ENCODE assay signal across 29 cellular contexts in the genomic region with DNA sequence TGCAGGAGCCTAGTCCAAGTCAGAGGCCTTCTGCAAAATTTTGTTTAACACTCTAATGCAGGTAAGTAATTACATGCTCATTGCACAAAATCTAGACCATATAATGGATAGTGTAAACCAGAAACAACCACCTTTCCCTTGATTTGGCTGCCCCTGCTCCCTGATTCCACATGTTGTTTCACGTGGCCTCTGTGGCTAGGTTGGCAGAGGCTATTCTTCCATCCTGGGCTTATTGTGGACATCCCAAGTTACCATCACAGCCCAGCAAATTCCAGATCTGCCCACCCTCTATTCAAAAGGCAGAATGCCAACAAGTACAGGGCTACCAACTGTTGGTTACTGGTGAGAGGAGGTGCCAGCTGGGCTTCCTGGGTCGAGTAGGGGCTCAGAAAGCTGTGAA.
"Had no signal": no experiment of that assay in that cellular context is flagged by ENCODE, and none has a peak within 500 bp of the region (broad histone marks: within the 10 kb centered on the region; RNA-seq: fewer than 3 reads in every experiment).

No MANE protein-coding gene starts in this region.

- H3K27ac Mint-ChIP-seq: activated CD4-positive, alpha-beta memory T cell treated with anti-CD3 and anti-CD28 coated beads for 36 hours; activated CD4-positive, alpha-beta T cell treated with anti-CD3 and anti-CD28 coated beads, Interleukin-2, amount 10 ng/mL, durations not matched to agents 24 days and 14 days; effector memory CD8-positive, alpha-beta T cell; natural killer cell; stimulated activated memory B cell treated with anti-CD40 and anti-IgM and Interleukin-4, amounts not matched to agents 10 μg/mL and 1 μg/mL and 100 μg/mL, for 72 hours; stimulated activated naive CD8-positive, alpha-beta T cell treated with anti-CD3 and anti-CD28 coated beads, Interleukin-15, amount 100 ng/mL, for 72 hours; T-helper 1 cell treated with Interleukin-12 subunit alpha and Interleukin-12 subunit beta and Interleukin-4 antibody, amounts not matched to agents 30 μg/mL and 1 μg/mL, for 36 hours had no signal

- H3K9me3 Mint-ChIP-seq: activated CD4-positive, alpha-beta memory T cell treated with anti-CD3 and anti-CD28 coated beads for 36 hours; stimulated activated memory B cell treated with anti-CD40 and anti-IgM and Interleukin-4, amounts not matched to agents 10 μg/mL and 1 μg/mL and 100 μg/mL, for 72 hours had no signal

- H3K36me3 Mint-ChIP-seq: activated CD4-positive, alpha-beta memory T cell treated with anti-CD3 and anti-CD28 coated beads for 36 hours; natural killer cell; stimulated activated memory B cell treated with anti-CD40 and anti-IgM and Interleukin-4, amounts not matched to agents 10 μg/mL and 1 μg/mL and 100 μg/mL, for 72 hours had no signal

- DNase-seq: activated CD4-positive, alpha-beta memory T cell treated with anti-CD3 and anti-CD28 coated beads for 36 hours; activated CD4-positive, alpha-beta T cell treated with anti-CD3 and anti-CD28 coated beads, Interleukin-2, amount 10 ng/mL, durations not matched to agents 24 days and 14 days; activated CD4-positive, CD25-positive, alpha-beta regulatory T cell treated with anti-CD3 and anti-CD28 coated beads, Interleukin-2, amount 50 U/mL, for 72 hours; activated CD8-positive, alpha-beta memory T cell treated with anti-CD3 and anti-CD28 coated beads, Interleukin-2, amount 50 U/mL, for 4 hours; activated gamma-delta T cell treated with Interleukin-2 at 50 U/mL for 16 hours; activated naive CD4-positive, alpha-beta T cell treated with anti-CD3 and anti-CD28 coated beads, Interleukin-2, amount 50 U/mL, for 16 hours; activated T-cell treated with anti-CD3 and anti-CD28 coated beads, Interleukin-2, amount 50 U/mL, for 1 hour; amniotic stem cell; caudate nucleus; cortex of kidney; effector memory CD8-positive, alpha-beta T cell; head of caudate nucleus; natural killer cell; stimulated activated CD4-positive, alpha-beta T cell treated with anti-CD3 and anti-CD28 coated beads, Interleukin-1b, Interleukin-23, amount 100 ng/mL, for 48 hours; stimulated activated CD4-positive, alpha-beta T cell treated with anti-CD3 and anti-CD28 coated beads, Interleukin-4, amount 100 ng/mL, for 4 hours; stimulated activated CD8-positive, alpha-beta memory T cell treated with anti-CD3 and anti-CD28 coated beads, Interleukin-4, amount 100 ng/mL, for 48 hours; stimulated activated naive CD8-positive, alpha-beta T cell treated with anti-CD3 and anti-CD28 coated beads, Interleukin-15, amount 100 ng/mL, for 72 hours; substantia nigra; SW 1271; T1000; tibial artery had no signal

- H3K27me3 ChIP-seq: gastroesophageal sphincter, tibial artery had no signal

- H3K36me3 ChIP-seq: gastroesophageal sphincter, tibial artery had no signal

- H3K9me3 ChIP-seq: gastroesophageal sphincter, tibial artery had no signal

- H3K27ac ChIP-seq: gastroesophageal sphincter, skin epidermis, tibial artery had no signal

- ATAC-seq: effector memory CD8-positive, alpha-beta T cell; gastroesophageal sphincter; natural killer cell; sciatic nerve; stimulated activated memory B cell treated with anti-CD40 and anti-IgM and Interleukin-4, amounts not matched to agents 10 μg/mL and 1 μg/mL and 100 μg/mL, for 72 hours; stimulated activated naive CD8-positive, alpha-beta T cell treated with anti-CD3 and anti-CD28 coated beads, Interleukin-15, amount 100 ng/mL, for 72 hours had no signal

- FAIRE-seq: astrocyte, endothelial cell of umbilical vein had no signal

- H3K4me3 ChIP-seq: gastroesophageal sphincter, skin epidermis, tibial artery had no signal

- H3K4me1 ChIP-seq: gastroesophageal sphincter, tibial artery had no signal

- H3K4me3 Mint-ChIP-seq: activated CD4-positive, alpha-beta memory T cell treated with anti-CD3 and anti-CD28 coated beads for 36 hours; activated CD4-positive, alpha-beta T cell treated with anti-CD3 and anti-CD28 coated beads, Interleukin-2, amount 10 ng/mL, durations not matched to agents 24 days and 14 days; effector memory CD8-positive, alpha-beta T cell; natural killer cell; stimulated activated memory B cell treated with anti-CD40 and anti-IgM and Interleukin-4, amounts not matched to agents 10 μg/mL and 1 μg/mL and 100 μg/mL, for 72 hours; stimulated activated naive CD8-positive, alpha-beta T cell treated with anti-CD3 and anti-CD28 coated beads, Interleukin-15, amount 100 ng/mL, for 72 hours; T-helper 1 cell treated with Interleukin-12 subunit alpha and Interleukin-12 subunit beta and Interleukin-4 antibody, amounts not matched to agents 30 μg/mL and 1 μg/mL, for 36 hours had no signal

- H3K27me3 Mint-ChIP-seq: activated CD4-positive, alpha-beta memory T cell treated with anti-CD3 and anti-CD28 coated beads for 36 hours; activated CD4-positive, alpha-beta T cell treated with anti-CD3 and anti-CD28 coated beads, Interleukin-2, amount 10 ng/mL, durations not matched to agents 24 days and 14 days; effector memory CD8-positive, alpha-beta T cell; progenitor cell of endocrine pancreas; stimulated activated memory B cell treated with anti-CD40 and anti-IgM and Interleukin-4, amounts not matched to agents 10 μg/mL and 1 μg/mL and 100 μg/mL, for 72 hours; stimulated activated naive CD8-positive, alpha-beta T cell treated with anti-CD3 and anti-CD28 coated beads, Interleukin-15, amount 100 ng/mL, for 72 hours had no signal

- H3K4me1 Mint-ChIP-seq: activated CD4-positive, alpha-beta T cell treated with anti-CD3 and anti-CD28 coated beads, Interleukin-2, amount 10 ng/mL, durations not matched to agents 24 days and 14 days; natural killer cell; stimulated activated memory B cell treated with anti-CD40 and anti-IgM and Interleukin-4, amounts not matched to agents 10 μg/mL and 1 μg/mL and 100 μg/mL, for 72 hours; stimulated activated naive CD8-positive, alpha-beta T cell treated with anti-CD3 and anti-CD28 coated beads, Interleukin-15, amount 100 ng/mL, for 72 hours had no signal
